In genomic region chr12:113049976-113050742, GRCh38 we compare ENCODE assay signal across 10 cellular contexts. TPM values are rescaled to one million over a fixed set of nuclear protein-coding genes. Genes with fewer than 3 reads are reported as not detected.
DNase-seq lines count a peak whose midpoint lies in the region; ATAC-seq, FAIRE-seq and TF ChIP-seq lines count a peak whose summit lies in the region.
"Had no signal": no experiment of that assay in that cellular context is flagged by ENCODE, and none has a peak within 500 bp of the region (broad histone marks: within the 10 kb centered on the region; RNA-seq: fewer than 3 reads in every experiment).

No MANE protein-coding gene starts in this region.

- H3K9me3 Mint-ChIP-seq in activated B cell treated with CpG ODN at 0.5 μM for 24 hours (no peaks in the 10 kb centered on the region), nephron progenitor cell (no peaks in the 10 kb centered on the region)
- H3K9me3 Mint-ChIP-seq: dendritic cell treated with granulocyte-macrophage colony-stimulating factor and Interleukin-4, amounts not matched to agents 40 ng/mL and 50 ng/mL, for 4 days had no signal

- no peak overlapping the region for H3K4me3 ChIP-seq in GM12865 (ENCODE audit: low read depth, low read length)

- CTCF ChIA-PET in activated B cell treated with CpG ODN at 0.5 μM for 24 hours (lab: Charles Lee): interaction anchor here (0.7 to 8.0 kb wide), 15 partner anchors 11 to 124 kb away, joined by 3 to 85 read pairs (median 10); no protein-coding TSS in a partner anchor

- H3K27ac Mint-ChIP-seq in activated B cell treated with CpG ODN at 0.5 μM for 24 hours (peak overlapping the region; percentile 75), nephron progenitor cell (no peak overlapping the region)
- H3K27ac Mint-ChIP-seq: dendritic cell treated with granulocyte-macrophage colony-stimulating factor and Interleukin-4, amounts not matched to agents 40 ng/mL and 50 ng/mL, for 4 days had no signal

- peak; percentile 53 for TF ChIP-seq CTCF in GM12865 (IDR thresholded peaks at IDR 0.05; ENCODE audit: insufficient read depth, low read depth, low read length, missing control alignments)
- TF ChIP-seq CTCF in activated B cell treated with CpG ODN at 0.5 μM for 24 hours (IDR thresholded peaks at IDR 0.05): no peak
- peak; percentile 27 for TF ChIP-seq CTCF in nephron progenitor cell (IDR thresholded peaks at IDR 0.05)

- H3K4me3 Mint-ChIP-seq in activated B cell treated with CpG ODN at 0.5 μM for 24 hours (peak overlapping the region; percentile 29), nephron progenitor cell (peak overlapping the region; percentile 16)
- H3K4me3 Mint-ChIP-seq: dendritic cell treated with granulocyte-macrophage colony-stimulating factor and Interleukin-4, amounts not matched to agents 40 ng/mL and 50 ng/mL, for 4 days had no signal

- intact Hi-C loops in activated B cell treated with CpG ODN at 0.5 μM for 24 hours (cut with micrococcal nuclease): loop anchor here (1.0 to 5.0 kb wide), 2 partner anchors 25 to 182 kb away; no protein-coding TSS in a partner anchor

- ATAC-seq in activated B cell treated with CpG ODN at 0.5 μM for 24 hours (ENCODE audit: low read depth) (peak; percentile 45), HG03139 (IDR thresholded peaks at IDR 0.05; ENCODE audit: unreplicated experiment) (no peak), HG02571 (IDR thresholded peaks at IDR 0.05; ENCODE audit: unreplicated experiment) (no peak)

- DNase-seq in GM12865 (ENCODE audit: low read depth): peak; percentile 63
- peak; percentile 40 for DNase-seq in M059J (ENCODE audit: low read depth)
- no peak for DNase-seq in activated B cell treated with CpG ODN at 0.5 μM for 24 hours
- peak; percentile 62 for DNase-seq in nephron progenitor cell
- no peak for DNase-seq in cerebellar nuclear complex (lab: John Stamatoyannopoulos, UW)
- DNase-seq in H54 (ENCODE audit: insufficient read length, low spot score): no peak

- POLR2A ChIA-PET in activated B cell treated with CpG ODN at 0.5 μM for 24 hours (lab: Charles Lee): interaction anchor here (0.6 to 6.7 kb wide), 18 partner anchors 13 to 180 kb away, joined by 3 to 73 read pairs (median 6); partner anchors contain the start of gene DDX54

- no peak for FAIRE-seq in H54 (lab: Jason Lieb, UNC)
- FAIRE-seq: TTC549 had no signal

- TF ChIP-seq POLR2A in H54 (IDR thresholded peaks at IDR 0.05; ENCODE audit: low read depth, low read length): no peak

- no peaks in the 10 kb centered on the region for H3K36me3 Mint-ChIP-seq in activated B cell treated with CpG ODN at 0.5 μM for 24 hours (ENCODE audit: low read depth)
- no peaks in the 10 kb centered on the region for H3K36me3 Mint-ChIP-seq in nephron progenitor cell (ENCODE audit: low read depth)

- H3K27me3 Mint-ChIP-seq in activated B cell treated with CpG ODN at 0.5 μM for 24 hours (no peaks in the 10 kb centered on the region), nephron progenitor cell (ENCODE audit: low read depth, poor library complexity) (peaks cover 90% of the 10 kb centered on the region)

- H3K4me1 Mint-ChIP-seq in activated B cell treated with CpG ODN at 0.5 μM for 24 hours (peaks cover 62% of the 10 kb centered on the region), nephron progenitor cell (peaks cover 33% of the 10 kb centered on the region)

RNA-seq across cellular contexts. Expression of gene DTX1, which starts 6.4 kb away (rescaled TPM):
- not detected in 2 replicates for total RNA-seq in M059J (2014; rRNA removed; shearing (Covaris generic))
- 75.3 and 79.4 TPM in 2 replicates for total RNA-seq in activated B cell treated with CpG ODN at 0.5 μM for 24 hours

Comparison
In these comparisons a context has a peak if more than half of its experiments do, and no peak if none do; other contexts are left out.
1. DNase-seq: peak in GM12865 (single experiment), M059J (single experiment) and nephron progenitor cell (single experiment); none in activated B cell treated with CpG ODN at 0.5 μM for 24 hours (single experiment), cerebellar nuclear complex (0 of 2) and H54 (single experiment).
2. RNA of gene DTX1, which starts 6.4 kb away (total RNA-seq): 75.3 to 79.4 TPM in activated B cell treated with CpG ODN at 0.5 μM for 24 hours; not detected in M059J; every median in the first group is over 10 times any median in the second.